Comparison of ENCODE assay signal across 8 cellular contexts in genomic region chr10:102835007-102835482, GRCh38. TPM values are rescaled to one million over a fixed set of nuclear protein-coding genes. Genes with fewer than 3 reads are reported as not detected.
DNase-seq lines count a peak whose midpoint lies in the region; ATAC-seq and TF ChIP-seq lines count a peak whose summit lies in the region.

No MANE protein-coding gene starts in this region.

- no peaks in the 10 kb centered on the region for H3K27me3 ChIP-seq in left lung

- ATAC-seq in HG02981 (IDR thresholded peaks at IDR 0.05; ENCODE audit: unreplicated experiment) (peak; percentile 48), left lung (peak; percentile 95), HG03565 (IDR thresholded peaks at IDR 0.05; ENCODE audit: unreplicated experiment) (no peak)

- DNase-seq in DMS114 treated with DMSO at 0.1 percent for 48 hours (lab: John Stamatoyannopoulos, UW; ENCODE audit: unreplicated experiment): peak; percentile 75
- DNase-seq in NCI-H510A (lab: John Stamatoyannopoulos, UW): peak; percentile 28
- DNase-seq in activated CD4-positive, alpha-beta T cell treated with anti-CD3 and anti-CD28 coated beads for 48 hours: peak; percentile 86
- peak; percentile 83 for DNase-seq in choroid plexus epithelial cell (ENCODE audit: low read depth)
- DNase-seq in left lung: peak in 1 of 2 donors; percentile 70
- DNase-seq in stimulated activated CD4-positive, alpha-beta T cell treated with anti-CD3 and anti-CD28 coated beads, TNF-alpha, amount 100 ng/mL, for 24 hours (ENCODE audit: low read depth in 3 of 3): peak; percentile 61 to 70 (median 69)

- no peak overlapping the region for H3K27ac ChIP-seq in left lung

- peaks cover 0 to 8% of the 10 kb centered on the region in 2 donors for H3K4me1 ChIP-seq in left lung

- no peak overlapping the region for H3K4me3 ChIP-seq in choroid plexus epithelial cell (ENCODE audit: low read depth, low read length)
- H3K4me3 ChIP-seq in left lung: no peak overlapping the region

- intact Hi-C loops in left lung (cut with DNase I): loop anchor here in 1 of 2 donors (5.0 kb wide), 1 partner anchor 67 kb away; no protein-coding TSS in a partner anchor

- H3K9me3 ChIP-seq in left lung: peaks cover 0 to 16% of the 10 kb centered on the region in 2 donors

- TF ChIP-seq CTCF in choroid plexus epithelial cell (conservative IDR thresholded peaks at IDR 0.05; ENCODE audit: low read depth, low read length) (peak; percentile 92), left lung (IDR thresholded peaks at IDR 0.05) (peak; percentile 86 to 93)

- no peaks in the 10 kb centered on the region for H3K36me3 ChIP-seq in left lung

RNA-seq across cellular contexts. Expression of gene CYP17A1, which starts 2.2 kb away (rescaled TPM):
- total RNA-seq in left lung: under 1 TPM; 0.52 to 0.58 TPM

RNA-seq across cellular contexts. Expression of gene BORCS7, which starts 19.0 kb away (rescaled TPM):
- 10 to 100 TPM; 15.6 to 24.6 TPM for total RNA-seq in left lung

RNA-seq across cellular contexts. Expression of gene AS3MT, which starts 34.2 kb away (rescaled TPM):
- 1 to 10 TPM; 1.5 to 4.7 TPM for total RNA-seq in left lung
